8 cellular contexts compared by ENCODE assay signal in the genomic region with DNA sequence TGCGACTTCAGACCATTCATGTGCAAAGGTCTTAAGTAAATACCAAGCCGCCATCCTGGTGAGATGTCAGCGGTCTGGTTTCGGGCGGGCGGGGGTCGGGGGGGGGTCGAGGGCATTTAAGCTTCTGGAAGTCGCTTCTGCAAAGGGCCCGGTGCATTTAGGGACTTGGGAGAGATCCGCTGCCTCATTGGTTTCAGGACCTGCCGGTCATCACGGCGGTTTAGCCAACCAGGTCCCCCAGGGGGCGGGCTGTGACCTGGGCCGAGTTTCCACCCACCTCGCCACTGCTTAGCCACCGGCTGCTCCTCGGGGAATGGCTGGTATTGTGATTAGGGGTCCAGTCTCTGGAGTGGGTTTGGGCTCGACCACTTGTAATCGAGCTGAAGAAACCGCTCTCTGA. TPM values are rescaled to one million over a fixed set of nuclear protein-coding genes. Genes with fewer than 3 reads are reported as not detected.
DNase-seq lines count a peak whose midpoint lies in the region; ATAC-seq and TF ChIP-seq lines count a peak whose summit lies in the region.

No MANE protein-coding gene starts in this region.

- no peaks in the 10 kb centered on the region for H3K36me3 Mint-ChIP-seq in activated B cell treated with CpG ODN at 0.5 μM for 24 hours (ENCODE audit: low read depth)

- ATAC-seq in HG02642 (IDR thresholded peaks at IDR 0.05; ENCODE audit: poor library complexity, unreplicated experiment) (peak; percentile 44), activated B cell treated with CpG ODN at 0.5 μM for 24 hours (ENCODE audit: low read depth) (no peak), GM19395 (IDR thresholded peaks at IDR 0.05; ENCODE audit: unreplicated experiment) (no peak)

- no peak overlapping the region for H3K27ac ChIP-seq in tibial nerve

- H3K27me3 Mint-ChIP-seq in activated B cell treated with CpG ODN at 0.5 μM for 24 hours: peaks cover 2% of the 10 kb centered on the region

- CTCF ChIA-PET in activated B cell treated with CpG ODN at 0.5 μM for 24 hours (lab: Charles Lee): interaction anchor here (0.9 kb wide), 1 partner anchor 10 kb away, joined by 3 read pairs; no protein-coding TSS in a partner anchor

- POLR2A ChIA-PET in activated B cell treated with CpG ODN at 0.5 μM for 24 hours (lab: Charles Lee): interaction anchor here (0.6 to 2.7 kb wide), 6 partner anchors 8 to 492 kb away, joined by 3 to 5 read pairs (median 4); a partner anchor contains a TSS

- H3K4me1 Mint-ChIP-seq in activated B cell treated with CpG ODN at 0.5 μM for 24 hours: peaks cover 10% of the 10 kb centered on the region

- peaks cover 0 to 22% (median 7%) of the 10 kb centered on the region in 4 donors for H3K4me1 ChIP-seq in tibial nerve

- intact Hi-C loops in activated B cell treated with CpG ODN at 0.5 μM for 24 hours (cut with micrococcal nuclease) (no loop called here), posterior cingulate gyrus (cut with DNase I) (no loop called here)

- H3K27me3 ChIP-seq in tibial nerve: no peaks in the 10 kb centered on the region

- no peak for TF ChIP-seq EP300 in tibial nerve (IDR thresholded peaks at IDR 0.05)

- DNase-seq in AG09309 (ENCODE audit: low read depth) (peak; percentile 61), activated B cell treated with CpG ODN at 0.5 μM for 24 hours (peak; percentile 40), foreskin fibroblast (peak; percentile 85 to 94), posterior cingulate gyrus (peak in 7 of 10 donors; percentile 18 to 90 (median 49)), NCI-H446 (lab: John Stamatoyannopoulos, UW) (no peak), tibial nerve (ENCODE audit: low spot score in 2 of 2) (no peak)

- WGBS in tibial nerve, 2 donors: 13 to 15% methylated on average over 18 to 22 of the region's 22 CpGs

- no peak for TF ChIP-seq CTCF in AG09309 (IDR thresholded peaks at IDR 0.05; ENCODE audit: control insufficient read depth, insufficient read depth, low read depth, low read length, missing control alignments)
- TF ChIP-seq CTCF in activated B cell treated with CpG ODN at 0.5 μM for 24 hours (IDR thresholded peaks at IDR 0.05): no peak
- TF ChIP-seq CTCF in foreskin fibroblast (IDR thresholded peaks at IDR 0.05; ENCODE audit: low read depth, low read length): no peak
- TF ChIP-seq CTCF in tibial nerve (IDR thresholded peaks at IDR 0.05): no peak

- H3K36me3 ChIP-seq in tibial nerve: peaks cover 0 to 20% (median 0%) of the 10 kb centered on the region in 3 donors

- no peak for TF ChIP-seq POLR2A in tibial nerve (IDR thresholded peaks at IDR 0.05)

- peak overlapping the region; percentile 5; the same call in 1 of the 2 replicates for H3K4me3 ChIP-seq in AG09309 (ENCODE audit: control insufficient read depth, low read depth, low read length)
- H3K4me3 ChIP-seq in foreskin fibroblast (ENCODE audit: low read depth in 1 of 2, low read length in 2 of 2): no peak overlapping the region
- no peak overlapping the region for H3K4me3 ChIP-seq in tibial nerve

- no peak overlapping the region for H3K4me3 Mint-ChIP-seq in activated B cell treated with CpG ODN at 0.5 μM for 24 hours

- H3K27ac Mint-ChIP-seq in activated B cell treated with CpG ODN at 0.5 μM for 24 hours: no peak overlapping the region

- H3K9me3 Mint-ChIP-seq in activated B cell treated with CpG ODN at 0.5 μM for 24 hours: no peaks in the 10 kb centered on the region

- H3K9me3 ChIP-seq in tibial nerve: no peaks in the 10 kb centered on the region

RNA-seq across cellular contexts. Expression of a gene that starts 7.8 kb away (rescaled TPM):
- 7.9 and 9.1 TPM in 2 replicates for total RNA-seq in activated B cell treated with CpG ODN at 0.5 μM for 24 hours
- total RNA-seq in tibial nerve: 1 to 10 TPM in 2 of 4 donors, under 1 TPM in 2; 0.44 to 2.1 (median 0.90) TPM

RNA-seq across cellular contexts. Expression of a gene that starts 13.7 kb away (rescaled TPM):
- 5.4 and 6.6 TPM in 2 replicates for total RNA-seq in activated B cell treated with CpG ODN at 0.5 μM for 24 hours
- total RNA-seq in tibial nerve: 10 to 100 TPM; 15.7 to 22.9 (median 19.9) TPM

RNA-seq across cellular contexts. Expression of a gene that starts 16.2 kb away (rescaled TPM):
- 38.2 and 46.1 TPM in 2 replicates for total RNA-seq in activated B cell treated with CpG ODN at 0.5 μM for 24 hours
- 100 to 1,000 TPM; 143 to 187 (median 175) TPM for total RNA-seq in tibial nerve

RNA-seq across cellular contexts. Expression of a gene that starts 19.9 kb away (rescaled TPM):
- total RNA-seq in activated B cell treated with CpG ODN at 0.5 μM for 24 hours (31.1 and 31.7 TPM in 2 replicates), tibial nerve (10 to 100 TPM in 1 of 4 donors, 1 to 10 TPM in 3; 5.7 to 14.7 (median 7.8) TPM)

RNA-seq across cellular contexts. Expression of a gene that starts 22.2 kb away (rescaled TPM):
- total RNA-seq in activated B cell treated with CpG ODN at 0.5 μM for 24 hours (121 and 135 TPM in 2 replicates), tibial nerve (10 to 100 TPM; 60.0 to 72.0 (median 67.0) TPM)

Comparison
In these comparisons a context has a peak if more than half of its experiments do, and no peak if none do; other contexts are left out.
1. DNase-seq: peak in AG09309 (single experiment), activated B cell treated with CpG ODN at 0.5 μM for 24 hours (single experiment), foreskin fibroblast (2 of 2) and posterior cingulate gyrus (7 of 10); none in NCI-H446 (0 of 2) and tibial nerve (0 of 2).